15 cellular contexts compared by ENCODE assay signal in the genomic region with DNA sequence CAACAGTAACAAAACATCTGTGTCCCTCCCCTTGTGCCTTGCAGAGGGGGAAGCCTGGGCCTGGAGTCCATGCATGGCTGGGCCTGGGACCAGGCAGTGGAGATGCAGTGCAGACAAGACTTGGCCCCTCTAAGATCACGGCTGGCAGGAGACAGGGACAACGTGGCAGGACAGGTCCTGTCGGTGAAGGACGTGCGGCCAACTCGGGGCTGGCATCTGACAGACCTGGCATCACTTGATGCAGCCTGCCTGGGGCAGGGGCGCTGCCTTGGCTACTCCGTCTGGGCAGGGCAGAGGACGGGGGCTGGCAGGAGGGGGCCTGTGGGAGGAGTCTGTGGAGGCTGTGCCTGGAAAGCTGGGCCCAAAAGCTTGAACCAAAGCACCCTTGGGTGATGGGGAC.
DNase-seq lines count a peak whose midpoint lies in the region; ATAC-seq, FAIRE-seq and TF ChIP-seq lines count a peak whose summit lies in the region.
"Had no signal": no experiment of that assay in that cellular context is flagged by ENCODE, and none has a peak within 500 bp of the region (broad histone marks: within the 10 kb centered on the region; RNA-seq: fewer than 3 reads in every experiment).

No MANE protein-coding gene starts in this region.

- H3K36me3 ChIP-seq in BE2C (no peaks in the 10 kb centered on the region), RWPE2 (ENCODE audit: low read depth) (no peaks in the 10 kb centered on the region), kidney (ENCODE audit: control insufficient read depth in 1 of 2, insufficient read depth in 2 of 2, low read length in 2 of 2) (no peaks in the 10 kb centered on the region), sigmoid colon (no peaks in the 10 kb centered on the region), esophagus muscularis mucosa (no peaks in the 10 kb centered on the region)
- H3K36me3 ChIP-seq: Peyer's patch had no signal

- H3K27ac ChIP-seq in RWPE2 (ENCODE audit: poor library complexity, severe bottlenecking) (no peak overlapping the region), kidney (ENCODE audit: low read depth in 2 of 2, low read length in 2 of 2) (no peak overlapping the region), sigmoid colon (no peak overlapping the region), esophagus muscularis mucosa (replicated peaks in 1 of 4) (no peak overlapping the region)
- H3K27ac ChIP-seq: Peyer's patch had no signal

- no peak for FAIRE-seq in kidney (lab: Jason Lieb, UNC)

- no peaks in the 10 kb centered on the region for H3K9me3 ChIP-seq in BE2C
- no peaks in the 10 kb centered on the region for H3K9me3 ChIP-seq in RWPE2 (ENCODE audit: severe bottlenecking)
- H3K9me3 ChIP-seq in kidney (ENCODE audit: control insufficient read depth in 1 of 2, low read length in 2 of 2) = no peaks in the 10 kb centered on the region
- H3K9me3 ChIP-seq in sigmoid colon = no peaks in the 10 kb centered on the region
- H3K9me3 ChIP-seq in esophagus muscularis mucosa = no peaks in the 10 kb centered on the region
- H3K9me3 ChIP-seq: Peyer's patch had no signal

- TF ChIP-seq POLR2A in sigmoid colon (IDR thresholded peaks at IDR 0.05) (no peak), esophagus muscularis mucosa (IDR thresholded peaks at IDR 0.05; ENCODE audit: low read depth) (no peak)

- H3K27me3 ChIP-seq in BE2C (no peaks in the 10 kb centered on the region), RWPE2 (ENCODE audit: insufficient read depth, poor library complexity, severe bottlenecking) (peaks cover 45% of the 10 kb centered on the region), sigmoid colon (peaks cover 0 to 69% (median 0%) of the 10 kb centered on the region in 3 donors), esophagus muscularis mucosa (peaks cover 0 to 95% (median 9%) of the 10 kb centered on the region in 4 donors)
- H3K27me3 ChIP-seq: Peyer's patch had no signal

- no peak for TF ChIP-seq EP300 in sigmoid colon (IDR thresholded peaks at IDR 0.05)
- no peak for TF ChIP-seq EP300 in esophagus muscularis mucosa (IDR thresholded peaks at IDR 0.05)

- H3K4me1 ChIP-seq in BE2C (peaks cover 37% of the 10 kb centered on the region), RWPE2 (ENCODE audit: insufficient read depth, poor library complexity, severe bottlenecking) (no peaks in the 10 kb centered on the region), kidney (ENCODE audit: control insufficient read depth in 1 of 2, insufficient read depth in 1 of 2, low read depth in 1 of 2, low read length in 2 of 2) (no peaks in the 10 kb centered on the region), sigmoid colon (no peaks in the 10 kb centered on the region), esophagus muscularis mucosa (peaks cover 0 to 11% (median 8%) of the 10 kb centered on the region in 4 donors)
- H3K4me1 ChIP-seq: Peyer's patch had no signal

- DNase-seq in BE2C = peak; percentile 50
- DNase-seq in RWPE2 (ENCODE audit: low spot score) = peak; percentile 59
- peak; percentile 43 for DNase-seq in kidney
- DNase-seq in sigmoid colon = peak; percentile 60
- DNase-seq in esophagus muscularis mucosa (ENCODE audit: extremely low spot score) = no peak
- no peak for DNase-seq in CD1c-positive myeloid dendritic cell (ENCODE audit: extremely low spot score)
- DNase-seq: C1 segment of cervical spinal cord, COR-L47, MV-4-11, NCI-H1417 treated with DMSO at 0.1 percent for 48 hours, NCI-H2029 treated with DMSO at 0.1 percent for 48 hours, NCI-H510A treated with DMSO at 0.1 percent for 48 hours, SHP77 treated with DMSO at 0.1 percent for 48 hours had no signal

- no peak overlapping the region for H3K9ac ChIP-seq in kidney (ENCODE audit: low read length in 2 of 2)

- ATAC-seq in RWPE2 (ENCODE audit: low read depth) (no peak), GM19455 (IDR thresholded peaks at IDR 0.05; ENCODE audit: unreplicated experiment) (no peak)

- 81 to 89% methylated on average over 9 of the region's 9 CpGs for WGBS in sigmoid colon, 2 donors
- 88% methylated on average over 4 of the region's 9 CpGs for WGBS in esophagus muscularis mucosa

- no peak for TF ChIP-seq CTCF in BE2C (IDR thresholded peaks at IDR 0.05; ENCODE audit: low read depth, low read length)
- TF ChIP-seq CTCF in RWPE2 (IDR thresholded peaks at IDR 0.05; ENCODE audit: poor library complexity, severe bottlenecking) = no peak
- TF ChIP-seq CTCF in kidney (IDR thresholded peaks at IDR 0.05; ENCODE audit: borderline replicate concordance, extremely low read depth, insufficient read depth) = no peak
- TF ChIP-seq CTCF in sigmoid colon (IDR thresholded peaks at IDR 0.05) = no peak
- TF ChIP-seq CTCF in esophagus muscularis mucosa (IDR thresholded peaks at IDR 0.05) = no peak

- intact Hi-C loops in kidney (cut with DNase I) = no loop called here
- intact Hi-C loops in sigmoid colon (cut with DNase I) = no loop called here
- intact Hi-C loops in esophagus muscularis mucosa (cut with DNase I) = no loop called here

- H3K4me3 ChIP-seq in BE2C (ENCODE audit: low read depth, low read length) (no peak overlapping the region; the same call in 1 of the 2 replicates), RWPE2 (ENCODE audit: severe bottlenecking) (no peak overlapping the region), kidney (ENCODE audit: low read length in 2 of 2) (no peak overlapping the region), sigmoid colon (no peak overlapping the region), esophagus muscularis mucosa (no peak overlapping the region)
- H3K4me3 ChIP-seq: Peyer's patch had no signal

Comparison
In these comparisons a context has a peak if more than half of its experiments do, and no peak if none do; other contexts are left out.
1. DNase-seq: peak in BE2C (single experiment), RWPE2 (single experiment), kidney (single experiment) and sigmoid colon (single experiment); none in esophagus muscularis mucosa (single experiment) and CD1c-positive myeloid dendritic cell (single experiment).